Comparison of ENCODE assay signal across 18 cellular contexts in genomic region chr5:138722518-138722917, GRCh38. TPM values are rescaled to one million over a fixed set of nuclear protein-coding genes. Genes with fewer than 3 reads are reported as not detected.
DNase-seq lines count a peak whose midpoint lies in the region; ATAC-seq and TF ChIP-seq lines count a peak whose summit lies in the region.
"Had no signal": no experiment of that assay in that cellular context is flagged by ENCODE, and none has a peak within 500 bp of the region (broad histone marks: within the 10 kb centered on the region; RNA-seq: fewer than 3 reads in every experiment).

No MANE protein-coding gene starts in this region.

- H3K9me3 ChIP-seq in iPS-18c (ENCODE audit: control insufficient read depth, insufficient read depth, low read length), result no peaks in the 10 kb centered on the region
- H3K9me3 ChIP-seq: adrenal gland, ovary, testis had no signal

- ATAC-seq in HG02884 (IDR thresholded peaks at IDR 0.05; ENCODE audit: unreplicated experiment), result no peak
- no peak for ATAC-seq in HG03097 (IDR thresholded peaks at IDR 0.05; ENCODE audit: low FRiP score, unreplicated experiment)
- ATAC-seq: activated T-helper 17 cell treated with anti-CD3 and anti-CD28 coated beads, Interleukin-2, amount 50 U/mL, for 72 hours; effector memory CD8-positive, alpha-beta T cell; left cardiac atrium had no signal

- no peak for TF ChIP-seq EP300 in Ishikawa (IDR thresholded peaks at IDR 0.05; ENCODE audit: borderline replicate concordance)

- no peak for TF ChIP-seq RAD21 in Ishikawa (IDR thresholded peaks at IDR 0.05; ENCODE audit: low read depth)

- DNase-seq in DMS153 (lab: John Stamatoyannopoulos, UW), result peak; percentile 81
- peak; percentile 72 for DNase-seq in NCI-H510A treated with DMSO at 0.1 percent for 48 hours (lab: John Stamatoyannopoulos, UW)
- no peak for DNase-seq in H7
- DNase-seq in GDM1 (lab: John Stamatoyannopoulos, UW), result no peak
- DNase-seq: adrenal gland; central memory CD4-positive, alpha-beta T cell; effector memory CD8-positive, alpha-beta T cell; hippocampal formation; left cardiac atrium; ovary; stimulated activated CD4-positive, alpha-beta T cell treated with anti-CD3 and anti-CD28 coated beads, Interleukin-4, amount 100 ng/mL, for 24 hours; stimulated activated CD8-positive, alpha-beta memory T cell treated with anti-CD3 and anti-CD28 coated beads, Interleukin-4, amount 100 ng/mL, for 48 hours; testis had no signal

- no peaks in the 10 kb centered on the region for H3K36me3 ChIP-seq in H7 (replicated peaks; ENCODE audit: control insufficient read depth, insufficient read depth, low read length)
- H3K36me3 ChIP-seq: adrenal gland, ovary had no signal

- H3K4me3 ChIP-seq in iPS-18c (ENCODE audit: insufficient read depth, low read depth, low read length) (0 out of 2 replicates have a peak overlapping the region, but pooled peaks have one; percentile 1), H7 (ENCODE audit: insufficient read depth, low read depth, low read length) (no peak overlapping the region)
- H3K4me3 ChIP-seq: adrenal gland, ovary, testis had no signal

- H3K27me3 ChIP-seq in H7 (ENCODE audit: control insufficient read depth, insufficient read depth, low read length), result no peaks in the 10 kb centered on the region
- H3K27me3 ChIP-seq: adrenal gland, ovary, testis had no signal

TF ChIP-seq in Ishikawa, 13 proteins besides CTCF, POLR2A, EP300 and RAD21:
- TF ChIP-seq REST (IDR thresholded peaks at IDR 0.05; ENCODE audit: low read depth) (no peak), NFIC (IDR thresholded peaks at IDR 0.05) (0 out of 2 replicates have a peak, but pooled peaks have one; percentile 4), MAX (IDR thresholded peaks at IDR 0.05) (no peak), CEBPB (IDR thresholded peaks at IDR 0.05) (no peak), CREB1 (IDR thresholded peaks at IDR 0.05; ENCODE audit: low read depth) (no peak), EGR1 (IDR thresholded peaks at IDR 0.05) (no peak), ZBTB7A (IDR thresholded peaks at IDR 0.05; ENCODE audit: low read depth) (no peak), FOXM1 (IDR thresholded peaks at IDR 0.05; ENCODE audit: borderline replicate concordance, low read depth) (no peak), TAF1 (IDR thresholded peaks at IDR 0.05; ENCODE audit: low read depth) (no peak), YY1 (IDR thresholded peaks at IDR 0.05; ENCODE audit: low read depth) (no peak), USF1 (IDR thresholded peaks at IDR 0.05) (no peak), TCF12 (IDR thresholded peaks at IDR 0.05; ENCODE audit: low read depth) (peak; percentile 14; the same call in 1 of the 2 replicates), TEAD4 (IDR thresholded peaks at IDR 0.05) (no peak)

RNA-seq across cellular contexts. Expression of gene CTNNA1, which starts 30.7 kb away (rescaled TPM):
- total RNA-seq in H7 (2014; rRNA removed; shearing (Covaris generic)), result 352 and 397 TPM in 2 replicates

Comparison
In these comparisons a context has a peak if more than half of its experiments do, and no peak if none do; other contexts are left out.
1. DNase-seq: peak in DMS153 (single experiment) and NCI-H510A treated with DMSO at 0.1 percent for 48 hours (single experiment); none in H7 (single experiment) and GDM1 (single experiment).